Comparison of ENCODE assay signal across 7 cellular contexts in genomic region chr2:135742307-135742838, GRCh38. TPM values are rescaled to one million over a fixed set of nuclear protein-coding genes. Genes with fewer than 3 reads are reported as not detected.
DNase-seq lines count a peak whose midpoint lies in the region; ATAC-seq and TF ChIP-seq lines count a peak whose summit lies in the region.

No MANE protein-coding gene starts in this region.

- H3K4me3 ChIP-seq in HUES6 (ENCODE audit: low read depth, low read length): peak overlapping the region; percentile 94
- peak overlapping the region; percentile 91 for H3K4me3 ChIP-seq in SJCRH30
- peak overlapping the region; percentile 93 for H3K4me3 ChIP-seq in iPS-18c (ENCODE audit: insufficient read depth, low read depth, low read length)
- H3K4me3 ChIP-seq in skeletal muscle tissue (ENCODE audit: low read length in 3 of 3): peak overlapping the region; percentile 91 to 93 (median 93)

- DNase-seq in GF-D8 (lab: John Stamatoyannopoulos, UW) (peak; percentile 29), SJCRH30 (peak; percentile 49 to 67)

- no peak for TF ChIP-seq CTCF in brain (conservative IDR thresholded peaks at IDR 0.05)

- H3K27me3 ChIP-seq in HUES6 (ENCODE audit: control insufficient read depth, insufficient read depth, low read length) (no peaks in the 10 kb centered on the region), SJCRH30 (no peaks in the 10 kb centered on the region), skeletal muscle tissue (ENCODE audit: control insufficient read depth in 3 of 3, insufficient read depth in 3 of 3, low read length in 3 of 3) (no peaks in the 10 kb centered on the region)

- H3K9ac ChIP-seq in HUES6 (ENCODE audit: low read length): peak overlapping the region; percentile 95
- peak overlapping the region; percentile 97 to 100 (median 99) for H3K9ac ChIP-seq in skeletal muscle tissue (ENCODE audit: low read depth in 1 of 3, low read length in 3 of 3)

- H3K9me3 ChIP-seq in HUES6 (ENCODE audit: control insufficient read depth, insufficient read depth, low read depth, low read length) (no peaks in the 10 kb centered on the region), SJCRH30 (replicated peaks) (no peaks in the 10 kb centered on the region), iPS-18c (ENCODE audit: control insufficient read depth, insufficient read depth, low read length) (no peaks in the 10 kb centered on the region), skeletal muscle tissue (ENCODE audit: control insufficient read depth in 3 of 3, low read length in 3 of 3) (no peaks in the 10 kb centered on the region)

- H3K4me1 ChIP-seq in HUES6 (ENCODE audit: control insufficient read depth, insufficient read depth, low read length): peaks cover 8% of the 10 kb centered on the region; the same call in 1 of the 2 replicates
- H3K4me1 ChIP-seq in SJCRH30: peaks cover 16% of the 10 kb centered on the region
- peaks cover 8 to 17% (median 17%) of the 10 kb centered on the region in 3 donors for H3K4me1 ChIP-seq in skeletal muscle tissue (ENCODE audit: control insufficient read depth in 3 of 3, insufficient read depth in 3 of 3, low read length in 3 of 3)

- H3K27me3 Mint-ChIP-seq in brain: peaks cover 9% of the 10 kb centered on the region

- H3K27ac Mint-ChIP-seq in brain: peak overlapping the region; percentile 92 to 100 (median 99)

- peaks cover 38% of the 10 kb centered on the region for H3K4me1 Mint-ChIP-seq in brain

- H3K36me3 ChIP-seq in HUES6 (ENCODE audit: control insufficient read depth, insufficient read depth, low read length) (peaks cover 15% of the 10 kb centered on the region), SJCRH30 (peaks cover 17% of the 10 kb centered on the region), skeletal muscle tissue (ENCODE audit: control insufficient read depth in 3 of 3, insufficient read depth in 3 of 3, low read length in 3 of 3) (peaks cover 0 to 2% (median 0%) of the 10 kb centered on the region in 3 donors)

- no peaks in the 10 kb centered on the region for H3K9me3 Mint-ChIP-seq in brain

- peak overlapping the region; percentile 95 for H3K27ac ChIP-seq in HUES6 (ENCODE audit: low read depth, low read length)
- H3K27ac ChIP-seq in SJCRH30: peak overlapping the region; percentile 97
- peak overlapping the region; percentile 99 for H3K27ac ChIP-seq in skeletal muscle tissue (ENCODE audit: low read depth, low read length)

- H3K36me3 Mint-ChIP-seq in brain: peaks cover 34% of the 10 kb centered on the region

- ATAC-seq in GM21528 (IDR thresholded peaks at IDR 0.05; ENCODE audit: low FRiP score, unreplicated experiment): peak; percentile 36

- H3K4me3 Mint-ChIP-seq in brain: peak overlapping the region; percentile 89 to 96 (median 91)

RNA-seq across cellular contexts. Expression of gene UBXN4, which starts 0.7 kb away (rescaled TPM):
- 106 and 129 TPM in 2 replicates for total RNA-seq in SJCRH30 (2014; rRNA removed; shearing (Covaris generic))
- polyA plus RNA-seq in brain (ENCODE audit: insufficient read depth, low read depth, low replicate concordance): 37.8 TPM
- 41.8 TPM for total RNA-seq in skeletal muscle tissue

Comparison
In these comparisons a context has a peak if more than half of its experiments do, and no peak if none do; other contexts are left out.
1. Peak in every context shown above with its lines: DNase-seq, ATAC-seq, H3K4me3 ChIP-seq and H3K27ac ChIP-seq.